ENCODE assay signal across 25 cellular contexts in genomic region chr5:130890610-130891009, GRCh38.
"Had no signal": no experiment of that assay in that cellular context is flagged by ENCODE, and none has a peak within 500 bp of the region (broad histone marks: within the 10 kb centered on the region; RNA-seq: fewer than 3 reads in every experiment).

No MANE protein-coding gene starts in this region.

- FAIRE-seq: HTR-8/SVneo, K562, RCC 7860 had no signal

- H3K9me3 ChIP-seq: SJSA1 had no signal

- DNase-seq: Kasumi-1, MM.1S, NCI-H1048, NCI-H1105, NCI-H1417, NCI-H1436 treated with DMSO at 0.1 percent for 48 hours, NCI-H1694, NCI-H187 treated with DMSO at 0.1 percent for 48 hours, NCI-H2029 treated with DMSO at 0.1 percent for 48 hours, NCI-H2171 treated with DMSO at 0.1 percent for 48 hours, NCI-H2227 treated with DMSO at 0.1 percent for 48 hours, NCI-H524, NCI-H526 treated with DMSO at 0.1 percent for 48 hours, NCI-H748 treated with DMSO at 0.1 percent for 48 hours, Right ventricle myocardium superior, RPMI8226, SIG-M5 had no signal

- H3K27ac ChIP-seq: HL-60, KMS-11, SJSA1, SK-N-MC had no signal

- H3K27ac Mint-ChIP-seq: IgD-negative memory B cell had no signal

- H3K4me3 Mint-ChIP-seq: IgD-negative memory B cell had no signal

- ATAC-seq: K562 had no signal
